Comparison of ENCODE assay signal across 8 cellular contexts in the genomic region with DNA sequence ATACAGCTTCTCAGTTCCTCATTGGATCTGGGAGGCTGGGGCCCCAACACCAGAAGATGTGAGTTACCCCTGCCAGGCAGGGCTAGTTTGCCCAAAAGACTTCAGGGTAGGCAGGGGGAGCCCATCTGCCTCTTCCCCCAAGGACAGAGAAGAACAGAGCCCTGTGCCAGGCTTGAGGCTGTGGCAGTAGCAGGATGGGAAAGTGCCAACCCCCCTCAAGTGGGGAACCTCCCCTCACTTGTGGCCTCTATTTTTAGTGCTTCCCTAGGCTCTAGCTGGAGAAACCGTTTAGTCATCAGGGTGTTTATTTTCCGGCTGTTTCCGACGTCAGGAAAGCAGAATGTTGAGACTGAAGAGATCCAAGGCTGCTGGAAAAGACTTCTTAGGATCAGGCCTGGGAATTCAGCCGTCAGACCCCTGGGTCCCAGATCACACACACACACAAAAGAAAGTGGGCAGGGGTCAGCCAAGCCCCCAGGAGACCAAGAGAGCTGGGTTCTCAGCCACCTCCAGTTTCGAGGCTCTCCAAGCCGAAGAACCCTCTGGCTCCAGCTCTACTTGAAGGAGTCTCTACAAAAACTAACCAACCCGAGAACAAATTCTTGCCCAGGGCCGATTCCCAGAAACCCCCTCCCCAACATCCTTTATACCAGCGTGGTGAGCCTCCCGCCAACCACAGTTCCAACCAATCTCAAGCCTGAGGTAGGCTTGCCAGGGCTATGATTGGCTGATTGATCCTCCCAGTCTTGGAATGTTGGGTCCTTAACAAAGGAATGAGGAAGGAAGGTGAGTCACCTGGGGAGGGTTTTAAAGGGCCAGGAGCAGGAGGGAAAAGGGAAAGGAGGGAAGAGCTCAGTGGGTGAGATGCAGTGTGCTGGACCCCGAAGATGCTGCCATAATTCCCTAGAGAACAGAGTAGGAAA. TPM values are rescaled to one million over a fixed set of nuclear protein-coding genes. Genes with fewer than 3 reads are reported as not detected.
A peak's percentile ranks its signal among the peaks of the same experiment; 100 is the strongest.
DNase-seq lines count a peak whose midpoint lies in the region; ATAC-seq and TF ChIP-seq lines count a peak whose summit lies in the region.

No MANE protein-coding gene starts in this region.

- TF ChIP-seq CTCF in ascending aorta (IDR thresholded peaks at IDR 0.05) (no peak), progenitor cell of endocrine pancreas (IDR thresholded peaks at IDR 0.05; ENCODE audit: unreplicated experiment) (no peak)

- peak; percentile 97 for DNase-seq in EH (ENCODE audit: low read depth)
- DNase-seq in NCI-H1694 (lab: John Stamatoyannopoulos, UW) = peak; percentile 55
- DNase-seq in ascending aorta (ENCODE audit: low spot score in 2 of 2) = peak; percentile 79 to 97
- DNase-seq in right cardiac atrium = peak; percentile 84 to 90 (median 87)
- DNase-seq in progenitor cell of endocrine pancreas (ENCODE audit: low spot score, unreplicated experiment) = no peak
- DNase-seq in NCI-H1048 (lab: John Stamatoyannopoulos, UW) = no peak
- no peak for DNase-seq in activated gamma-delta T cell (lab: John Stamatoyannopoulos, UW)

- H3K9me3 ChIP-seq in ascending aorta (no peaks in the 10 kb centered on the region), right cardiac atrium (ENCODE audit: control insufficient read depth, low read length) (no peaks in the 10 kb centered on the region)

- WGBS in right cardiac atrium = 11% methylated on average over 12 of the region's 12 CpGs

- no peaks in the 10 kb centered on the region for H3K9me3 Mint-ChIP-seq in progenitor cell of endocrine pancreas (ENCODE audit: low read depth)

- intact Hi-C loops in ascending aorta (cut with DNase I) = loop anchor here (5.0 to 10.0 kb wide), 3 partner anchors 159 to 378 kb away; partner anchors contain the start of genes CCT3 and TSACC
- intact Hi-C loops in right cardiac atrium (cut with DNase I) = loop anchor here in 1 of 4 donors (5.0 kb wide), 1 partner anchor 41 kb away; no protein-coding TSS in a partner anchor

- peak overlapping the region; percentile 56 to 100 for H3K4me3 ChIP-seq in ascending aorta
- peak overlapping the region; percentile 39 for H3K4me3 ChIP-seq in right cardiac atrium (ENCODE audit: low read length)

- H3K27ac ChIP-seq in ascending aorta = peak overlapping the region; percentile 99 to 100
- H3K27ac ChIP-seq in right cardiac atrium (ENCODE audit: low read length) = peak overlapping the region; percentile 99

- H3K4me1 ChIP-seq in ascending aorta = peaks cover 23 to 43% of the 10 kb centered on the region in 2 donors
- peaks cover 24% of the 10 kb centered on the region for H3K4me1 ChIP-seq in right cardiac atrium (ENCODE audit: control insufficient read depth, insufficient read depth, low read length)

- H3K4me1 Mint-ChIP-seq in progenitor cell of endocrine pancreas (ENCODE audit: low read depth) = peaks cover 39% of the 10 kb centered on the region

- H3K27me3 Mint-ChIP-seq in progenitor cell of endocrine pancreas = no peaks in the 10 kb centered on the region

- H3K36me3 ChIP-seq in ascending aorta = peaks cover 0 to 5% of the 10 kb centered on the region in 2 donors

- H3K27me3 ChIP-seq in ascending aorta = no peaks in the 10 kb centered on the region
- H3K27me3 ChIP-seq in right cardiac atrium (ENCODE audit: control insufficient read depth, insufficient read depth) = no peaks in the 10 kb centered on the region

- ATAC-seq in right cardiac atrium = peak; percentile 17 to 46
- ATAC-seq in activated CD4-positive, CD25-positive, alpha-beta regulatory T cell treated with anti-CD3 and anti-CD28 coated beads, Interleukin-2, amount 50 U/mL, for 24 hours = no peak

- H3K4me3 Mint-ChIP-seq in progenitor cell of endocrine pancreas (ENCODE audit: low read depth) = peak overlapping the region; percentile 54

- H3K27ac Mint-ChIP-seq in progenitor cell of endocrine pancreas = peak overlapping the region; percentile 99

- H3K36me3 Mint-ChIP-seq in progenitor cell of endocrine pancreas (ENCODE audit: insufficient read depth) = no peaks in the 10 kb centered on the region

RNA-seq across cellular contexts. Expression of gene MEF2D, which starts 2.4 kb away (rescaled TPM):
- total RNA-seq in ascending aorta (106 TPM), right cardiac atrium (10 to 100 TPM; 81.5 to 99.2 (median 89.6) TPM), progenitor cell of endocrine pancreas (20.2 and 26.6 TPM in 2 replicates)
- polyA plus RNA-seq in right cardiac atrium = 53.0 TPM

Comparison
In these comparisons a context has a peak if more than half of its experiments do, and no peak if none do; other contexts are left out.
1. DNase-seq: peak in EH (single experiment), NCI-H1694 (single experiment), ascending aorta (2 of 2) and right cardiac atrium (3 of 3); none in progenitor cell of endocrine pancreas (single experiment), NCI-H1048 (single experiment) and activated gamma-delta T cell (single experiment).
2. ATAC-seq: peak in right cardiac atrium (2 of 2); none in activated CD4-positive, CD25-positive, alpha-beta regulatory T cell treated with anti-CD3 and anti-CD28 coated beads, Interleukin-2, amount 50 U/mL, for 24 hours (0 of 2).